Comparison of ENCODE assay signal across 10 cellular contexts in genomic region chr16:1332618-1333148, GRCh38. TPM values are rescaled to one million over a fixed set of nuclear protein-coding genes. Genes with fewer than 3 reads are reported as not detected.
DNase-seq lines count a peak whose midpoint lies in the region; ATAC-seq, FAIRE-seq and TF ChIP-seq lines count a peak whose summit lies in the region.
"Had no signal": no experiment of that assay in that cellular context is flagged by ENCODE, and none has a peak within 500 bp of the region (broad histone marks: within the 10 kb centered on the region; RNA-seq: fewer than 3 reads in every experiment).

No MANE protein-coding gene starts in this region.

- peak; percentile 2 for ATAC-seq in stimulated activated memory B cell treated with anti-CD40 and anti-IgM and Interleukin-4, amounts not matched to agents 10 μg/mL and 1 μg/mL and 100 μg/mL, for 72 hours
- ATAC-seq in GM18907 (IDR thresholded peaks at IDR 0.05; ENCODE audit: unreplicated experiment) (no peak), HG02884 (IDR thresholded peaks at IDR 0.05; ENCODE audit: unreplicated experiment) (no peak)

- H3K4me3 ChIP-seq in kidney (ENCODE audit: low read length in 2 of 2) = peak overlapping the region; percentile 18 to 56

- no peak overlapping the region for H3K27ac Mint-ChIP-seq in T-helper 2 cell treated with Interferon-gamma antibody and Interleukin-4, amounts not matched to agents 5 μg/mL and 100 μg/mL, for 36 hours
- H3K27ac Mint-ChIP-seq in activated CD4-positive, alpha-beta memory T cell treated with anti-CD3 and anti-CD28 coated beads for 36 hours = no peak overlapping the region
- H3K27ac Mint-ChIP-seq in stimulated activated memory B cell treated with anti-CD40 and anti-IgM and Interleukin-4, amounts not matched to agents 10 μg/mL and 1 μg/mL and 100 μg/mL, for 72 hours = peak overlapping the region; percentile 88

- peak overlapping the region; percentile 74 to 76 for H3K27ac ChIP-seq in kidney (ENCODE audit: low read depth in 2 of 2, low read length in 2 of 2)
- H3K27ac ChIP-seq: pancreas had no signal

- H3K36me3 Mint-ChIP-seq in T-helper 2 cell treated with Interferon-gamma antibody and Interleukin-4, amounts not matched to agents 5 μg/mL and 100 μg/mL, for 36 hours (ENCODE audit: low read depth) = no peaks in the 10 kb centered on the region
- H3K36me3 Mint-ChIP-seq in activated CD4-positive, alpha-beta memory T cell treated with anti-CD3 and anti-CD28 coated beads for 36 hours = no peaks in the 10 kb centered on the region
- H3K36me3 Mint-ChIP-seq in stimulated activated memory B cell treated with anti-CD40 and anti-IgM and Interleukin-4, amounts not matched to agents 10 μg/mL and 1 μg/mL and 100 μg/mL, for 72 hours = no peaks in the 10 kb centered on the region

- H3K36me3 ChIP-seq in kidney (ENCODE audit: control insufficient read depth in 1 of 2, insufficient read depth in 2 of 2, low read length in 2 of 2) = no peaks in the 10 kb centered on the region
- H3K36me3 ChIP-seq: pancreas had no signal

- TF ChIP-seq CTCF in kidney (IDR thresholded peaks at IDR 0.05; ENCODE audit: borderline replicate concordance, extremely low read depth, insufficient read depth) (no peak), GM10248 (IDR thresholded peaks at IDR 0.05; ENCODE audit: control extremely low read depth, extremely low read depth, low read depth, missing control alignments) (no peak)

- DNase-seq in T-helper 2 cell treated with Interferon-gamma antibody and Interleukin-4, amounts not matched to agents 5 μg/mL and 100 μg/mL, for 36 hours (ENCODE audit: low spot score) = no peak
- DNase-seq in T-helper 2 cell (no peak), kidney (no peak), GM10248 (ENCODE audit: extremely low spot score) (no peak)
- no peak for DNase-seq in activated CD4-positive, alpha-beta memory T cell treated with anti-CD3 and anti-CD28 coated beads for 36 hours
- DNase-seq: NCI-H526 treated with DMSO at 0.1 percent for 48 hours had no signal

- no peak for FAIRE-seq in kidney (lab: Jason Lieb, UNC)
- FAIRE-seq: pancreas had no signal

- H3K9me3 ChIP-seq in kidney (ENCODE audit: control insufficient read depth in 1 of 2, low read length in 2 of 2) = no peaks in the 10 kb centered on the region
- H3K9me3 ChIP-seq: pancreas had no signal

- peaks cover 12 to 13% of the 10 kb centered on the region in 2 donors for H3K4me1 ChIP-seq in kidney (ENCODE audit: control insufficient read depth in 1 of 2, insufficient read depth in 1 of 2, low read depth in 1 of 2, low read length in 2 of 2)

- H3K4me1 Mint-ChIP-seq in T-helper 2 cell treated with Interferon-gamma antibody and Interleukin-4, amounts not matched to agents 5 μg/mL and 100 μg/mL, for 36 hours (ENCODE audit: low read depth) = peaks cover 12% of the 10 kb centered on the region
- peaks cover 19% of the 10 kb centered on the region for H3K4me1 Mint-ChIP-seq in activated CD4-positive, alpha-beta memory T cell treated with anti-CD3 and anti-CD28 coated beads for 36 hours (ENCODE audit: low read depth)
- peaks cover 46% of the 10 kb centered on the region for H3K4me1 Mint-ChIP-seq in stimulated activated memory B cell treated with anti-CD40 and anti-IgM and Interleukin-4, amounts not matched to agents 10 μg/mL and 1 μg/mL and 100 μg/mL, for 72 hours

- CTCF ChIA-PET in activated CD4-positive, alpha-beta memory T cell treated with anti-CD3 and anti-CD28 coated beads for 36 hours (lab: Charles Lee) = interaction anchor here (0.6 to 2.3 kb wide), 4 partner anchors 27 to 86 kb away, joined by 3 to 8 read pairs (median 4); no protein-coding TSS in a partner anchor
- CTCF ChIA-PET in GM10248 (lab: Yijun Ruan, JAX) = interaction anchor here (0.8 to 1.5 kb wide), 3 partner anchors 9 to 31 kb away, joined by 3 to 4 read pairs (median 4); no protein-coding TSS in a partner anchor

- peak overlapping the region; percentile 72 for H3K4me3 Mint-ChIP-seq in T-helper 2 cell treated with Interferon-gamma antibody and Interleukin-4, amounts not matched to agents 5 μg/mL and 100 μg/mL, for 36 hours
- peak overlapping the region; percentile 37 for H3K4me3 Mint-ChIP-seq in activated CD4-positive, alpha-beta memory T cell treated with anti-CD3 and anti-CD28 coated beads for 36 hours
- peak overlapping the region; percentile 76 for H3K4me3 Mint-ChIP-seq in stimulated activated memory B cell treated with anti-CD40 and anti-IgM and Interleukin-4, amounts not matched to agents 10 μg/mL and 1 μg/mL and 100 μg/mL, for 72 hours

- intact Hi-C loops in activated CD4-positive, alpha-beta memory T cell treated with anti-CD3 and anti-CD28 coated beads for 36 hours (cut with micrococcal nuclease) = no loop called here
- intact Hi-C loops in kidney (cut with DNase I) = no loop called here

- POLR2A ChIA-PET in activated CD4-positive, alpha-beta memory T cell treated with anti-CD3 and anti-CD28 coated beads for 36 hours (lab: Charles Lee) = interaction anchor here (1.2 kb wide), 1 partner anchor 23 kb away, joined by 3 read pairs; the partner anchor contains the start of gene UBE2I
- POLR2A ChIA-PET in GM10248 (lab: Yijun Ruan, JAX) = interaction anchor here (0.8 kb wide), 1 partner anchor 10 kb away, joined by 3 read pairs; no protein-coding TSS in a partner anchor

- no peaks in the 10 kb centered on the region for H3K9me3 Mint-ChIP-seq in T-helper 2 cell treated with Interferon-gamma antibody and Interleukin-4, amounts not matched to agents 5 μg/mL and 100 μg/mL, for 36 hours
- no peaks in the 10 kb centered on the region for H3K9me3 Mint-ChIP-seq in activated CD4-positive, alpha-beta memory T cell treated with anti-CD3 and anti-CD28 coated beads for 36 hours
- no peaks in the 10 kb centered on the region for H3K9me3 Mint-ChIP-seq in stimulated activated memory B cell treated with anti-CD40 and anti-IgM and Interleukin-4, amounts not matched to agents 10 μg/mL and 1 μg/mL and 100 μg/mL, for 72 hours

- peak overlapping the region in 1 of 2 donors; percentile 73 for H3K9ac ChIP-seq in kidney (ENCODE audit: low read length in 2 of 2)

- peaks cover 31% of the 10 kb centered on the region for H3K27me3 Mint-ChIP-seq in T-helper 2 cell treated with Interferon-gamma antibody and Interleukin-4, amounts not matched to agents 5 μg/mL and 100 μg/mL, for 36 hours (ENCODE audit: low read depth)
- peaks cover 17% of the 10 kb centered on the region for H3K27me3 Mint-ChIP-seq in activated CD4-positive, alpha-beta memory T cell treated with anti-CD3 and anti-CD28 coated beads for 36 hours
- peaks cover 18% of the 10 kb centered on the region for H3K27me3 Mint-ChIP-seq in stimulated activated memory B cell treated with anti-CD40 and anti-IgM and Interleukin-4, amounts not matched to agents 10 μg/mL and 1 μg/mL and 100 μg/mL, for 72 hours

RNA-seq across cellular contexts. Expression of gene BAIAP3, which starts 0.8 kb away (rescaled TPM):
- total RNA-seq in activated CD4-positive, alpha-beta memory T cell treated with anti-CD3 and anti-CD28 coated beads for 36 hours = under 1 TPM; 0.17 to 0.31 TPM
- 8.0 TPM for total RNA-seq in kidney
- 8.2 TPM for polyA plus RNA-seq in kidney (ENCODE audit: insufficient read depth, low read depth, low replicate concordance)

RNA-seq across cellular contexts. Expression of gene TSR3, which starts 19.0 kb away (rescaled TPM):
- 10 to 100 TPM; 59.6 to 60.8 TPM for total RNA-seq in activated CD4-positive, alpha-beta memory T cell treated with anti-CD3 and anti-CD28 coated beads for 36 hours
- 44.8 TPM for total RNA-seq in kidney
- polyA plus RNA-seq in kidney (ENCODE audit: insufficient read depth, low read depth, low replicate concordance) = 95.4 TPM

RNA-seq across cellular contexts. Expression of gene GNPTG, which starts 19.0 kb away (rescaled TPM):
- total RNA-seq in activated CD4-positive, alpha-beta memory T cell treated with anti-CD3 and anti-CD28 coated beads for 36 hours = 10 to 100 TPM; 19.0 to 19.1 TPM
- total RNA-seq in kidney = 88.7 TPM
- 138 TPM for polyA plus RNA-seq in kidney (ENCODE audit: insufficient read depth, low read depth, low replicate concordance)

RNA-seq across cellular contexts. Expression of gene UBE2I, which starts 23.2 kb away (rescaled TPM):
- 100 to 1,000 TPM; 248 to 249 TPM for total RNA-seq in activated CD4-positive, alpha-beta memory T cell treated with anti-CD3 and anti-CD28 coated beads for 36 hours
- 97.1 TPM for total RNA-seq in kidney
- 62.2 TPM for polyA plus RNA-seq in kidney (ENCODE audit: insufficient read depth, low read depth, low replicate concordance)
